17 cellular contexts compared by ENCODE assay signal in the genomic region with DNA sequence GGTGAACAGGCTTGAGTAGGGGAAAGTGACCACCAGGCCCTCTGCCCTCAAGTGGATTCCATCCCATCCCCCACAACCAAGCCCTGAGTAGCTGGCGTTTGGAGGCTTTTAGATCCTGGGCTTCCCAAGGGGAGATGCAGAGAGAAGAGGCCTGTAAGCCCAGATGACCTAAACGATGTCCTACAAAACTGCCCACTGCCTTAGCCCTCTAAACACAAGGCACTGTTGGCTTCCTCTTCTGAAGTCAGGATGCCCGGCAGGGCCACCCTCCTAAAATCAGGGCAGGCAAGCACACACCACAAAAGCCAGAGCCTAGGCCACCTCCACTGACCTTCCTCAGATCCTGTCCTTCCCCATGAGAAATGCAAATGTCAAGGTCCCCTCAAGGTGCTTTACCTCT.
DNase-seq lines count a peak whose midpoint lies in the region; ATAC-seq and TF ChIP-seq lines count a peak whose summit lies in the region.
"Had no signal": no experiment of that assay in that cellular context is flagged by ENCODE, and none has a peak within 500 bp of the region (broad histone marks: within the 10 kb centered on the region; RNA-seq: fewer than 3 reads in every experiment).

No MANE protein-coding gene starts in this region.

- H3K4me1 ChIP-seq in heart left ventricle (peaks cover 8 to 100% (median 56%) of the 10 kb centered on the region in 12 donors), right atrium auricular region (peaks cover 0 to 85% of the 10 kb centered on the region in 2 donors), sigmoid colon (peaks cover 0 to 92% (median 88%) of the 10 kb centered on the region in 4 donors), aorta (ENCODE audit: control insufficient read depth in 1 of 2, insufficient read depth in 2 of 2, low read length in 2 of 2) (peaks cover 0 to 1% of the 10 kb centered on the region in 2 donors)

- no peak overlapping the region for H3K4me3 ChIP-seq in heart left ventricle
- H3K4me3 ChIP-seq in right atrium auricular region: no peak overlapping the region
- no peak overlapping the region for H3K4me3 ChIP-seq in sigmoid colon
- no peak overlapping the region for H3K4me3 ChIP-seq in aorta (ENCODE audit: low read length in 2 of 2)
- H3K4me3 ChIP-seq: BLaER1 treated with 17β-estradiol and CSF1 and Interleukin-3, amounts not matched to agents 10 nM and 100 nM had no signal

- no peaks in the 10 kb centered on the region for H3K9me3 ChIP-seq in heart left ventricle
- no peaks in the 10 kb centered on the region for H3K9me3 ChIP-seq in right atrium auricular region
- H3K9me3 ChIP-seq in sigmoid colon: no peaks in the 10 kb centered on the region
- H3K9me3 ChIP-seq in aorta (ENCODE audit: control insufficient read depth, low read length): no peaks in the 10 kb centered on the region
- H3K9me3 ChIP-seq: BLaER1 treated with 17β-estradiol and CSF1 and Interleukin-3, amounts not matched to agents 10 nM and 100 nM had no signal

- TF ChIP-seq POLR2A in heart left ventricle (IDR thresholded peaks at IDR 0.05) (no peak), sigmoid colon (IDR thresholded peaks at IDR 0.05) (no peak)

- H3K27me3 ChIP-seq in heart left ventricle (no peaks in the 10 kb centered on the region), right atrium auricular region (no peaks in the 10 kb centered on the region), sigmoid colon (no peaks in the 10 kb centered on the region), aorta (ENCODE audit: control insufficient read depth in 1 of 2, insufficient read depth in 2 of 2, low read length in 1 of 2) (no peaks in the 10 kb centered on the region)
- H3K27me3 ChIP-seq: BLaER1 treated with 17β-estradiol and CSF1 and Interleukin-3, amounts not matched to agents 10 nM and 100 nM had no signal

- H3K27ac ChIP-seq in heart left ventricle (peak overlapping the region in 10 of 12 donors; percentile 22 to 94 (median 90)), right atrium auricular region (peak overlapping the region; percentile 91 to 92), sigmoid colon (peak overlapping the region; percentile 87 to 93 (median 91)), aorta (ENCODE audit: low read depth in 1 of 2, low read length in 2 of 2) (peak overlapping the region; percentile 6 to 55)
- H3K27ac ChIP-seq: BLaER1 treated with 17β-estradiol and CSF1 and Interleukin-3, amounts not matched to agents 10 nM and 100 nM had no signal

- no peak for TF ChIP-seq EP300 in sigmoid colon (IDR thresholded peaks at IDR 0.05)

- ATAC-seq in heart left ventricle (no peak), Right ventricle myocardium inferior (no peak), aorta (ENCODE audit: low FRiP score) (no peak), HG02763 (IDR thresholded peaks at IDR 0.05; ENCODE audit: unreplicated experiment) (no peak), HG03135 (IDR thresholded peaks at IDR 0.05; ENCODE audit: unreplicated experiment) (no peak)
- ATAC-seq: HCT116 had no signal

- intact Hi-C loops in heart left ventricle (cut with DNase I): loop anchor here in 1 of 10 donors (5.0 kb wide), 2 partner anchors 48 to 67 kb away; partner anchors contain the start of gene ADCY5
- intact Hi-C loops in Right ventricle myocardium inferior (cut with DNase I): no loop called here
- intact Hi-C loops in sigmoid colon (cut with DNase I): no loop called here
- intact Hi-C loops in aorta (cut with DNase I): no loop called here

- WGBS in heart left ventricle, 4 donors: 51 to 63% (median 56%) methylated on average over 2 to 3 of the region's 3 CpGs
- WGBS in sigmoid colon, 2 donors: 84 to 86% methylated on average over 3 of the region's 3 CpGs
- WGBS in aorta, 2 donors: 62 to 72% methylated on average over 3 of the region's 3 CpGs

- H3K36me3 ChIP-seq in heart left ventricle: no peaks in the 10 kb centered on the region
- H3K36me3 ChIP-seq in right atrium auricular region: no peaks in the 10 kb centered on the region
- H3K36me3 ChIP-seq in sigmoid colon: no peaks in the 10 kb centered on the region
- no peaks in the 10 kb centered on the region for H3K36me3 ChIP-seq in aorta (ENCODE audit: control insufficient read depth in 1 of 2, insufficient read depth in 2 of 2, low read length in 1 of 2)
- H3K36me3 ChIP-seq: BLaER1 treated with 17β-estradiol and CSF1 and Interleukin-3, amounts not matched to agents 10 nM and 100 nM had no signal

- TF ChIP-seq CTCF in heart left ventricle (IDR thresholded peaks at IDR 0.05) (no peak), right atrium auricular region (IDR thresholded peaks at IDR 0.05) (no peak), sigmoid colon (IDR thresholded peaks at IDR 0.05) (no peak)

- DNase-seq in heart left ventricle (peak in 1 of 5 donors; percentile 16), Right ventricle myocardium inferior (ENCODE audit: missing footprints) (no peak), right atrium auricular region (ENCODE audit: low spot score) (no peak), sigmoid colon (peak; percentile 40), aorta (no peak), germinal center (ENCODE audit: low spot score) (no peak)
- DNase-seq: CD8-positive, alpha-beta memory T cell; DMS79 treated with DMSO at 0.1 percent for 48 hours; NCI-H1105 treated with DMSO at 0.1 percent for 48 hours; NCI-H1694 treated with DMSO at 0.1 percent for 48 hours; NCI-H2107; NCI-H226; NCI-H526 had no signal

Comparison
In these comparisons a context has a peak if more than half of its experiments do, and no peak if none do; other contexts are left out.
1. H3K27ac ChIP-seq: peak in every context shown above with its lines; median percentile 92 in right atrium auricular region; 91 in sigmoid colon; 90 in heart left ventricle; 30 in aorta.